8 cellular contexts compared by ENCODE assay signal in the genomic region with DNA sequence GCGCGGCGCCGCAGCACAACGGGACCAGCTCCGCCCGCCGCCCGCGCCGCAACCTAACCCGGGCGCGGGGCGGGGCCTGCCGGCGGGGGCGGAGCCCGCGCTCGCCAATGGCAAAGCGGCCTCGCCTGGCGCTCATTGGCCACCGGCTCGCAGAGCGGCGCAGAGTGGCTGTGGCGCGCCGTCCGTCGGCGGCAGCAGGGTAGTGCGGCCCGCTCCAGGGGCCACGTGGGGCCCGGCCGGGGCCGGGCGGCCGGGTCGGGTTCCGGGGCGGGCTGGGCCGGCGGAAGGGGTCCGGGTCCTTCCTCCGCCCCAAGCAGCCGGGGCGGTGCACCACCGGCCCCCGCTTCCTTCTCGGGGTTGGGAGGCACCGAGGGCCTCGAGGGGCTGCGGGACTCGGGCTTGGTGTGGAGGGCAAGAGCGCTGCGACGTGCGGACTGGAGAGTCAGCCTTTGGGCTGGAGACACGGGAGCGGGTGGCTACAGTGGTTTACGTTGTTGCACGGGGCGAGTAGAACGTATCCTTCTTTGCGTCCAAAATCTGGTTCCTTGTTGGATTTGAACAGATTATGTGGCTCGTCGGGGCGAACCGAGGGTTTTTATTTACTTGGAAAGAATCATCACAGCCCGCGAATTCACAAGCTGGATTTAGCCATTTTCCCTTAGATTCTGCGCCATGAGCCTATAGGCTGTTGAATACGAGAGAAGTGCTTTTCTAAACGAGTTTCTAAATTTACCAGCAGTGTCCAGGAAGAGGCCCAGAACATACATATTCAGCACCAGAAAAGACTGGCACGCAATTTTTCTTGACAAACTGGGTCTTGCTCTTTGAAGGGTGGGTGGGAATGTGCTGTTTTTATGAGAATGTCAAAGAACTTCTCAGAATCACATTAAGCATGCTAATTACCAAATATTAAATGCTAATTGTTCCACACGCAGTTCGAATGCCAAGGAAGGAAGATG. TPM values are rescaled to one million over a fixed set of nuclear protein-coding genes. Genes with fewer than 3 reads are reported as not detected.
DNase-seq lines count a peak whose midpoint lies in the region; ATAC-seq, FAIRE-seq and TF ChIP-seq lines count a peak whose summit lies in the region.

Gene SRM (minus strand): TSS at position 29 of the 959 bp plus-strand sequence. CDS start 75 bp downstream, outside the sequence.

- no peaks in the 10 kb centered on the region for H3K27me3 Mint-ChIP-seq in activated CD4-positive, alpha-beta T cell treated with anti-CD3 and anti-CD28 coated beads, Interleukin-2, amount 10 ng/mL, durations not matched to agents 24 days and 14 days

- peaks cover 57% of the 10 kb centered on the region for H3K36me3 Mint-ChIP-seq in activated CD4-positive, alpha-beta T cell treated with anti-CD3 and anti-CD28 coated beads, Interleukin-2, amount 10 ng/mL, durations not matched to agents 24 days and 14 days (ENCODE audit: low read depth)

- intact Hi-C loops in activated CD4-positive, alpha-beta T cell treated with anti-CD3 and anti-CD28 coated beads, Interleukin-2, amount 10 ng/mL, durations not matched to agents 24 days and 14 days (cut with micrococcal nuclease): loop anchor here (2.0 to 5.0 kb wide), 4 partner anchors 23 to 202 kb away; partner anchors contain the start of genes EXOSC10, MTOR and TARDBP
- intact Hi-C loops in colonic mucosa (cut with DNase I): no loop called here
- intact Hi-C loops in left colon (cut with DNase I, micrococcal nuclease): no loop called here

- H3K9ac ChIP-seq in colonic mucosa (ENCODE audit: low read depth in 2 of 2, low read length in 2 of 2): peak within 1 kb of the TSS; percentile 88 to 95

- no peaks in the 10 kb centered on the region for H3K4me1 ChIP-seq in BE2C
- H3K4me1 ChIP-seq in colonic mucosa: no peaks in the 10 kb centered on the region

- H3K27me3 ChIP-seq in BE2C (no peaks in the 10 kb centered on the region), colonic mucosa (no peaks in the 10 kb centered on the region)

- FAIRE-seq in GM19239 (lab: Jason Lieb, UNC): peak; percentile 83

- H3K4me3 ChIP-seq in BE2C (ENCODE audit: low read depth, low read length): peak within 1 kb of the TSS; percentile 79
- peak within 1 kb of the TSS; percentile 99 for H3K4me3 ChIP-seq in colonic mucosa

- H3K9me3 Mint-ChIP-seq in activated CD4-positive, alpha-beta T cell treated with anti-CD3 and anti-CD28 coated beads, Interleukin-2, amount 10 ng/mL, durations not matched to agents 24 days and 14 days: no peaks in the 10 kb centered on the region

- DNase-seq in BE2C (peak; percentile 90), GM19239 (ENCODE audit: insufficient read length, low spot score) (peak; percentile 100), NCI-H524 (lab: John Stamatoyannopoulos, UW) (peak; percentile 72 to 89), colonic mucosa (peak; percentile 89), left colon (peak; percentile 86 to 91)
- DNase-seq in activated CD4-positive, alpha-beta T cell treated with anti-CD3 and anti-CD28 coated beads, Interleukin-2, amount 10 ng/mL, durations not matched to agents 24 days and 14 days: peak; percentile 98
- DNase-seq in stimulated activated CD4-positive, alpha-beta T cell treated with anti-CD3 and anti-CD28 coated beads, Interleukin-1b, Interleukin-23, amount 100 ng/mL, for 4 hours (ENCODE audit: low read depth in 2 of 2): peak; percentile 85 to 92

- H3K4me3 Mint-ChIP-seq in activated CD4-positive, alpha-beta T cell treated with anti-CD3 and anti-CD28 coated beads, Interleukin-2, amount 10 ng/mL, durations not matched to agents 24 days and 14 days: peak within 1 kb of the TSS; percentile 98

- peak within 1 kb of the TSS; percentile 75 for H3K27ac ChIP-seq in colonic mucosa

- ATAC-seq in HG03442 (IDR thresholded peaks at IDR 0.05; ENCODE audit: unreplicated experiment) (peak; percentile 78), left colon (peak; percentile 96)

- peak within 1 kb of the TSS; percentile 92 for H3K27ac Mint-ChIP-seq in activated CD4-positive, alpha-beta T cell treated with anti-CD3 and anti-CD28 coated beads, Interleukin-2, amount 10 ng/mL, durations not matched to agents 24 days and 14 days

- no peak for TF ChIP-seq CTCF in BE2C (IDR thresholded peaks at IDR 0.05; ENCODE audit: low read depth, low read length)
- peak; percentile 35 for TF ChIP-seq CTCF in colonic mucosa (IDR thresholded peaks at IDR 0.05)

- peaks cover 24% of the 10 kb centered on the region for H3K36me3 ChIP-seq in BE2C
- H3K36me3 ChIP-seq in colonic mucosa: no peaks in the 10 kb centered on the region

- H3K9me3 ChIP-seq in BE2C: no peaks in the 10 kb centered on the region
- no peaks in the 10 kb centered on the region for H3K9me3 ChIP-seq in colonic mucosa

- H3K4me1 Mint-ChIP-seq in activated CD4-positive, alpha-beta T cell treated with anti-CD3 and anti-CD28 coated beads, Interleukin-2, amount 10 ng/mL, durations not matched to agents 24 days and 14 days: peaks cover 31% of the 10 kb centered on the region

RNA-seq across cellular contexts. Expression of gene SRM, which starts in this region (rescaled TPM):
- 326 TPM for polyA plus RNA-seq in BE2C (2012; ENCODE audit: insufficient read depth, insufficient read length, low read depth)
- total RNA-seq in activated CD4-positive, alpha-beta T cell treated with anti-CD3 and anti-CD28 coated beads, Interleukin-2, amount 10 ng/mL, durations not matched to agents 24 days and 14 days: 334 and 346 TPM in 2 replicates
- total RNA-seq in colonic mucosa (10 to 100 TPM; 19.8 to 86.2 TPM), left colon (10 to 100 TPM; 17.8 to 29.9 TPM)

Comparison
In these comparisons a context has a peak if more than half of its experiments do, and no peak if none do; other contexts are left out.
1. Peak in every context shown above with its lines: DNase-seq, ATAC-seq, H3K4me3 ChIP-seq and H3K27ac ChIP-seq.